Comparison of ENCODE assay signal across 26 cellular contexts in genomic region chr7:54188843-54189242, GRCh38.
"Had no signal": no experiment of that assay in that cellular context is flagged by ENCODE, and none has a peak within 500 bp of the region (broad histone marks: within the 10 kb centered on the region; RNA-seq: fewer than 3 reads in every experiment).

No MANE protein-coding gene starts in this region.

- H3K4me3 ChIP-seq: colonic mucosa, esophagus muscularis mucosa, heart right ventricle, lung, neural progenitor cell, psoas muscle, sigmoid colon, stomach, thyroid gland, vagina had no signal

- H3K36me3 ChIP-seq: colonic mucosa, esophagus muscularis mucosa, heart right ventricle, neural progenitor cell, sigmoid colon, stomach, thyroid gland, vagina had no signal

- H3K27ac Mint-ChIP-seq: dendritic cell treated with granulocyte-macrophage colony-stimulating factor and Interleukin-4, amounts not matched to agents 40 ng/mL and 50 ng/mL, for 4 days; naive thymus-derived CD4-positive, alpha-beta T cell; nephron; neural progenitor cell; stimulated activated effector memory CD8-positive, alpha-beta T cell treated with anti-CD3 and anti-CD28 coated beads, Interleukin-12 subunit alpha, Interleukin-12 subunit beta, amount 100 ng/mL, for 72 hours had no signal

- H3K27me3 Mint-ChIP-seq: dendritic cell treated with granulocyte-macrophage colony-stimulating factor and Interleukin-4, amounts not matched to agents 40 ng/mL and 50 ng/mL, for 4 days; naive thymus-derived CD4-positive, alpha-beta T cell had no signal

- H3K36me3 Mint-ChIP-seq: neural progenitor cell; stimulated activated effector memory CD8-positive, alpha-beta T cell treated with anti-CD3 and anti-CD28 coated beads, Interleukin-12 subunit alpha, Interleukin-12 subunit beta, amount 100 ng/mL, for 72 hours had no signal

- ATAC-seq: heart right ventricle; naive thymus-derived CD4-positive, alpha-beta T cell; psoas muscle; right cardiac atrium; stimulated activated effector memory CD8-positive, alpha-beta T cell treated with anti-CD3 and anti-CD28 coated beads, Interleukin-12 subunit alpha, Interleukin-12 subunit beta, amount 100 ng/mL, for 72 hours had no signal

- DNase-seq: colonic mucosa; effector CD8-positive, alpha-beta T cell; foreskin melanocyte; glutamatergic neuron; heart right ventricle; hippocampal formation; kidney; mesenchymal stem cell; midbrain; naive thymus-derived CD4-positive, alpha-beta T cell; psoas muscle; right cardiac atrium; sigmoid colon; stimulated activated CD4-positive, alpha-beta T cell treated with anti-CD3 and anti-CD28 coated beads, Interleukin-2, amount 100 ng/mL, for 24 hours; stimulated activated CD4-positive, alpha-beta T cell treated with anti-CD3 and anti-CD28 coated beads, Interleukin-4, amount 100 ng/mL, for 24 hours; stimulated activated naive CD4-positive, alpha-beta T cell treated with Interleukin-2 at 50 U/mL for 16 hours; stomach; thyroid gland; trophoblast cell had no signal

- H3K4me1 ChIP-seq: colonic mucosa, esophagus muscularis mucosa, heart right ventricle, psoas muscle, stomach, thyroid gland, vagina had no signal

- H3K9me3 Mint-ChIP-seq: nephron, neural progenitor cell had no signal

- H3K4me3 Mint-ChIP-seq: dendritic cell treated with granulocyte-macrophage colony-stimulating factor and Interleukin-4, amounts not matched to agents 40 ng/mL and 50 ng/mL, for 4 days; naive thymus-derived CD4-positive, alpha-beta T cell; nephron; neural progenitor cell; stimulated activated effector memory CD8-positive, alpha-beta T cell treated with anti-CD3 and anti-CD28 coated beads, Interleukin-12 subunit alpha, Interleukin-12 subunit beta, amount 100 ng/mL, for 72 hours had no signal

- H3K27ac ChIP-seq: colonic mucosa, esophagus muscularis mucosa, heart right ventricle, neural progenitor cell, psoas muscle, sigmoid colon, stomach, thyroid gland, vagina had no signal

- H3K27me3 ChIP-seq: colonic mucosa, esophagus muscularis mucosa, heart right ventricle, neural progenitor cell, sigmoid colon, stomach, thyroid gland, vagina had no signal

- H3K9ac ChIP-seq: neural progenitor cell had no signal

- H3K4me1 Mint-ChIP-seq: naive thymus-derived CD4-positive, alpha-beta T cell; nephron; stimulated activated effector memory CD8-positive, alpha-beta T cell treated with anti-CD3 and anti-CD28 coated beads, Interleukin-12 subunit alpha, Interleukin-12 subunit beta, amount 100 ng/mL, for 72 hours had no signal

- H3K9me3 ChIP-seq: colonic mucosa, esophagus muscularis mucosa, psoas muscle, thyroid gland, vagina had no signal
